ENCODE assay signal across 8 cellular contexts in genomic region chr5:163505049-163505474, GRCh38. TPM values are rescaled to one million over a fixed set of nuclear protein-coding genes. Genes with fewer than 3 reads are reported as not detected.
DNase-seq lines count a peak whose midpoint lies in the region; ATAC-seq and TF ChIP-seq lines count a peak whose summit lies in the region.

No MANE protein-coding gene starts in this region.

- H3K27me3 ChIP-seq in SJCRH30, result no peaks in the 10 kb centered on the region

- no peak for DNase-seq in SJCRH30
- no peak for DNase-seq in fibroblast of the aortic adventitia (ENCODE audit: low read depth)
- DNase-seq in retinal pigment epithelial cell (ENCODE audit: low read depth), result no peak
- DNase-seq in kidney glomerular epithelial cell (lab: John Stamatoyannopoulos, UW), result no peak
- DNase-seq in NCI-H524 (lab: John Stamatoyannopoulos, UW), result no peak
- no peak for DNase-seq in anterior cingulate cortex (lab: John Stamatoyannopoulos, UW)

- no peaks in the 10 kb centered on the region for H3K36me3 ChIP-seq in SJCRH30

- H3K9me3 ChIP-seq in SJCRH30 (replicated peaks), result no peaks in the 10 kb centered on the region

- peak overlapping the region; percentile 85 for H3K27ac ChIP-seq in SJCRH30

- H3K4me1 ChIP-seq in SJCRH30, result no peaks in the 10 kb centered on the region

- ATAC-seq in GM21723 (IDR thresholded peaks at IDR 0.05; ENCODE audit: unreplicated experiment), result peak; percentile 3
- ATAC-seq in HG03108 (IDR thresholded peaks at IDR 0.05; ENCODE audit: unreplicated experiment), result no peak

- H3K4me3 ChIP-seq in SJCRH30, result peak overlapping the region; percentile 92
- H3K4me3 ChIP-seq in fibroblast of the aortic adventitia (ENCODE audit: low read depth, low read length), result peak overlapping the region; percentile 72
- H3K4me3 ChIP-seq in retinal pigment epithelial cell (ENCODE audit: low read length), result peak overlapping the region; percentile 93

- TF ChIP-seq CTCF in fibroblast of the aortic adventitia (IDR thresholded peaks at IDR 0.05; ENCODE audit: insufficient read depth, low read length) (no peak), retinal pigment epithelial cell (conservative IDR thresholded peaks at IDR 0.05; ENCODE audit: low read depth, low read length) (no peak)

RNA-seq across cellular contexts. Expression of gene MAT2B, which starts 0.4 kb away (rescaled TPM):
- 40.6 and 42.2 TPM in 2 replicates for total RNA-seq in SJCRH30 (2014; rRNA removed; shearing (Covaris generic))
- total RNA-seq in fibroblast of the aortic adventitia (ENCODE audit: low replicate concordance), result 31.6 and 74.7 TPM in 2 replicates

RNA-seq across cellular contexts. Expression of gene HMMR, which starts 44.6 kb away (rescaled TPM):
- total RNA-seq in SJCRH30 (2014; rRNA removed; shearing (Covaris generic)), result 74.1 and 92.5 TPM in 2 replicates
- total RNA-seq in fibroblast of the aortic adventitia (ENCODE audit: low replicate concordance), result 1.2 and 37.2 TPM in 2 replicates

RNA-seq across cellular contexts. Expression of gene NUDCD2, which starts 45.2 kb away (rescaled TPM):
- total RNA-seq in SJCRH30 (2014; rRNA removed; shearing (Covaris generic)), result 19.1 and 20.1 TPM in 2 replicates
- 8.5 and 9.1 TPM in 2 replicates for total RNA-seq in fibroblast of the aortic adventitia (ENCODE audit: low replicate concordance)
